18 cellular contexts compared by ENCODE assay signal in the genomic region with DNA sequence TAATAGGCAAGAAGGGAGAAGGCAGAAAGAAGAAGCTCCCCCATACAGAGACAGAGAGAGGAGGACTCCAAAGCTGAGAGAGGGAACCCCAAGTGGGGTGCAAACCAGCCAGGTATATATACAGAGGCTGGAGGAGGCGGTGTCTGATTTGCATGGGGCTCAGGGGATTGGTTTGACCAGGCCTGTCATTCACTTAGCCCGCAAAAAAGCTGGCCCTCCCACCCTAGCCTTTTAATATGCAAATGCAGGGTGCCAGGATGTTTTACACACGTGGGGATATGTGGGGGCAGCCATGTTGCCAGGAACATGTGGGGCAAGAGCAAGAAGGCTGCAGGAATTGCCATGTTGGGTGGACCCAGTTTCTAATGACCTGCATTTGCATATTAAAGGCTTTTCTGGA. TPM values are rescaled to one million over a fixed set of nuclear protein-coding genes. Genes with fewer than 3 reads are reported as not detected.
DNase-seq lines count a peak whose midpoint lies in the region; ATAC-seq and TF ChIP-seq lines count a peak whose summit lies in the region.
"Had no signal": no experiment of that assay in that cellular context is flagged by ENCODE, and none has a peak within 500 bp of the region (broad histone marks: within the 10 kb centered on the region; RNA-seq: fewer than 3 reads in every experiment).

No MANE protein-coding gene starts in this region.

- CTCF ChIA-PET in activated CD4-positive, alpha-beta memory T cell treated with anti-CD3 and anti-CD28 coated beads for 36 hours (lab: Charles Lee): interaction anchor here (1.6 kb wide), 1 partner anchor 47 kb away, joined by 7 read pairs; no protein-coding TSS in a partner anchor
- CTCF ChIA-PET in activated CD4-positive, alpha-beta memory T cell treated with anti-CD3 and anti-CD28 coated beads, Interleukin-2, amount 10 ng/mL, durations not matched to agents 7 days and 5 days (lab: Charles Lee): no interaction called here
- CTCF ChIA-PET in WTC11 (lab: Charles Lee): interaction anchor here (0.6 to 13.1 kb wide), 10 partner anchors 8 to 105 kb away, joined by 3 to 636 read pairs (median 3); a partner anchor contains a TSS

- intact Hi-C loops in activated CD4-positive, alpha-beta memory T cell treated with anti-CD3 and anti-CD28 coated beads for 36 hours (cut with micrococcal nuclease): loop anchor here (5.0 to 10.0 kb wide), 2 partner anchors 55 to 233 kb away; a partner anchor contains a TSS
- intact Hi-C loops in CD14-positive monocyte (cut with micrococcal nuclease) (loop anchor here in 1 of 2 donors (10.0 kb wide), 2 partner anchors 145 to 245 kb away; no protein-coding TSS in a partner anchor), left colon (cut with DNase I, micrococcal nuclease) (loop anchor here in 1 of 2 donors (5.0 kb wide), 1 partner anchor 43 kb away; no protein-coding TSS in a partner anchor)

- TF ChIP-seq CTCF in WTC11 (IDR thresholded peaks at IDR 0.05) (no peak), CD14-positive monocyte (IDR thresholded peaks at IDR 0.05) (no peak)

- H3K9me3 Mint-ChIP-seq in activated CD4-positive, alpha-beta memory T cell treated with anti-CD3 and anti-CD28 coated beads for 36 hours: no peaks in the 10 kb centered on the region
- no peaks in the 10 kb centered on the region for H3K9me3 Mint-ChIP-seq in activated CD4-positive, alpha-beta memory T cell treated with anti-CD3 and anti-CD28 coated beads, Interleukin-2, amount 10 ng/mL, durations not matched to agents 7 days and 5 days
- H3K9me3 Mint-ChIP-seq in WTC11 (peaks cover 5% of the 10 kb centered on the region; the same call in 1 of the 2 replicates), CD14-positive monocyte (peaks cover 0 to 7% (median 1%) of the 10 kb centered on the region in 7 donors)
- H3K9me3 Mint-ChIP-seq: CD4-positive, alpha-beta T cell; stimulated activated naive CD8-positive, alpha-beta T cell treated with anti-CD3 and anti-CD28 coated beads, Interleukin-15, Interleukin-2, amounts not matched to agents 100 ng/mL and 50 ng/mL, for 24 hours had no signal

- POLR2A ChIA-PET in activated CD4-positive, alpha-beta memory T cell treated with anti-CD3 and anti-CD28 coated beads for 36 hours (lab: Charles Lee): no interaction called here
- POLR2A ChIA-PET in activated CD4-positive, alpha-beta memory T cell treated with anti-CD3 and anti-CD28 coated beads, Interleukin-2, amount 10 ng/mL, durations not matched to agents 7 days and 5 days (lab: Charles Lee): no interaction called here
- POLR2A ChIA-PET in WTC11 (lab: Charles Lee): interaction anchor here (0.6 to 1.4 kb wide), 3 partner anchors 8 to 55 kb away, joined by 3 to 4 read pairs (median 3); no protein-coding TSS in a partner anchor

- H3K4me3 Mint-ChIP-seq in activated CD4-positive, alpha-beta memory T cell treated with anti-CD3 and anti-CD28 coated beads for 36 hours: no peak overlapping the region
- no peak overlapping the region for H3K4me3 Mint-ChIP-seq in activated CD4-positive, alpha-beta memory T cell treated with anti-CD3 and anti-CD28 coated beads, Interleukin-2, amount 10 ng/mL, durations not matched to agents 7 days and 5 days
- H3K4me3 Mint-ChIP-seq in WTC11 (no peak overlapping the region), CD14-positive monocyte (no peak overlapping the region)
- H3K4me3 Mint-ChIP-seq: CD4-positive, alpha-beta T cell; stimulated activated naive CD8-positive, alpha-beta T cell treated with anti-CD3 and anti-CD28 coated beads, Interleukin-15, Interleukin-2, amounts not matched to agents 100 ng/mL and 50 ng/mL, for 24 hours had no signal

- H3K27me3 Mint-ChIP-seq in activated CD4-positive, alpha-beta memory T cell treated with anti-CD3 and anti-CD28 coated beads for 36 hours: no peaks in the 10 kb centered on the region
- no peaks in the 10 kb centered on the region for H3K27me3 Mint-ChIP-seq in activated CD4-positive, alpha-beta memory T cell treated with anti-CD3 and anti-CD28 coated beads, Interleukin-2, amount 10 ng/mL, durations not matched to agents 7 days and 5 days
- H3K27me3 Mint-ChIP-seq in WTC11 (ENCODE audit: low read depth) (no peaks in the 10 kb centered on the region), CD14-positive monocyte (ENCODE audit: low read depth in 3 of 3) (peaks cover 4 to 12% (median 11%) of the 10 kb centered on the region in 3 donors)
- H3K27me3 Mint-ChIP-seq: CD4-positive, alpha-beta T cell; stimulated activated naive CD8-positive, alpha-beta T cell treated with anti-CD3 and anti-CD28 coated beads, Interleukin-15, Interleukin-2, amounts not matched to agents 100 ng/mL and 50 ng/mL, for 24 hours had no signal

- no peak overlapping the region for H3K27ac Mint-ChIP-seq in activated CD4-positive, alpha-beta memory T cell treated with anti-CD3 and anti-CD28 coated beads for 36 hours
- H3K27ac Mint-ChIP-seq in activated CD4-positive, alpha-beta memory T cell treated with anti-CD3 and anti-CD28 coated beads, Interleukin-2, amount 10 ng/mL, durations not matched to agents 7 days and 5 days: no peak overlapping the region
- H3K27ac Mint-ChIP-seq in WTC11 (peak overlapping the region; percentile 86; the same call in 1 of the 2 replicates), CD14-positive monocyte (no peak overlapping the region)
- H3K27ac Mint-ChIP-seq: CD4-positive, alpha-beta T cell; stimulated activated naive CD8-positive, alpha-beta T cell treated with anti-CD3 and anti-CD28 coated beads, Interleukin-15, Interleukin-2, amounts not matched to agents 100 ng/mL and 50 ng/mL, for 24 hours had no signal

- H3K36me3 Mint-ChIP-seq in activated CD4-positive, alpha-beta memory T cell treated with anti-CD3 and anti-CD28 coated beads for 36 hours: no peaks in the 10 kb centered on the region
- H3K36me3 Mint-ChIP-seq in activated CD4-positive, alpha-beta memory T cell treated with anti-CD3 and anti-CD28 coated beads, Interleukin-2, amount 10 ng/mL, durations not matched to agents 7 days and 5 days (ENCODE audit: low read depth): no peaks in the 10 kb centered on the region
- H3K36me3 Mint-ChIP-seq in WTC11 (0 out of 2 replicates have a peak, but pooled peaks cover 4% of the 10 kb centered on the region), CD14-positive monocyte (no peaks in the 10 kb centered on the region)

- peaks cover 17% of the 10 kb centered on the region for H3K4me1 Mint-ChIP-seq in activated CD4-positive, alpha-beta memory T cell treated with anti-CD3 and anti-CD28 coated beads for 36 hours (ENCODE audit: low read depth)
- H3K4me1 Mint-ChIP-seq in activated CD4-positive, alpha-beta memory T cell treated with anti-CD3 and anti-CD28 coated beads, Interleukin-2, amount 10 ng/mL, durations not matched to agents 7 days and 5 days: peaks cover 20% of the 10 kb centered on the region
- H3K4me1 Mint-ChIP-seq in WTC11 (peaks cover 41% of the 10 kb centered on the region), CD14-positive monocyte (peaks cover 16% of the 10 kb centered on the region)

- peak; percentile 15 for ATAC-seq in WTC11
- ATAC-seq in HG03139 (IDR thresholded peaks at IDR 0.05; ENCODE audit: unreplicated experiment): no peak
- no peak for ATAC-seq in HG03442 (IDR thresholded peaks at IDR 0.05; ENCODE audit: unreplicated experiment)
- no peak for ATAC-seq in left colon
- ATAC-seq: HepG2, left lobe of liver had no signal

- peak; percentile 11 for DNase-seq in activated CD4-positive, alpha-beta memory T cell treated with anti-CD3 and anti-CD28 coated beads for 36 hours
- DNase-seq in activated CD4-positive, alpha-beta memory T cell treated with anti-CD3 and anti-CD28 coated beads, Interleukin-2, amount 10 ng/mL, durations not matched to agents 7 days and 5 days: no peak
- DNase-seq in NCI-H1048 (lab: John Stamatoyannopoulos, UW): peak; percentile 55
- peak; percentile 68 for DNase-seq in WTC11 (ENCODE audit: low spot score)
- DNase-seq in CD14-positive monocyte (ENCODE audit: low spot score): no peak
- DNase-seq in left colon: no peak
- DNase-seq: ACHN; activated naive CD4-positive, alpha-beta T cell; CD4-positive, alpha-beta T cell; NCI-H1092; NCI-H2171; retina; Right ventricle myocardium superior had no signal

TF ChIP-seq in WTC11, 78 proteins besides CTCF, POLR2A, EP300 and RAD21:
- TF ChIP-seq, protein P1, sequence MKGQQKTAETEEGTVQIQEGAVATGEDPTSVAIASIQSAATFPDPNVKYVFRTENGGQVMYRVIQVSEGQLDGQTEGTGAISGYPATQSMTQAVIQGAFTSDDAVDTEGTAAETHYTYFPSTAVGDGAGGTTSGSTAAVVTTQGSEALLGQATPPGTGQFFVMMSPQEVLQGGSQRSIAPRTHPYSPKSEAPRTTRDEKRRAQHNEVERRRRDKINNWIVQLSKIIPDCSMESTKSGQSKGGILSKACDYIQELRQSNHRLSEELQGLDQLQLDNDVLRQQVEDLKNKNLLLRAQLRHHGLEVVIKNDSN (CRISPR knock-in tag; IDR thresholded peaks at IDR 0.05): peak; percentile 55; the same call in 1 of the 2 replicates
- TF ChIP-seq, protein P2, sequence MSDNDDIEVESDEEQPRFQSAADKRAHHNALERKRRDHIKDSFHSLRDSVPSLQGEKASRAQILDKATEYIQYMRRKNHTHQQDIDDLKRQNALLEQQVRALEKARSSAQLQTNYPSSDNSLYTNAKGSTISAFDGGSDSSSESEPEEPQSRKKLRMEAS (CRISPR knock-in tag; IDR thresholded peaks at IDR 0.05): peak; percentile 83
- TF ChIP-seq TEAD1 (CRISPR knock-in tag; IDR thresholded peaks at IDR 0.05) (0 out of 2 replicates have a peak, but pooled peaks have one; percentile 16), SOX15 (CRISPR knock-in tag; IDR thresholded peaks at IDR 0.05) (no peak)
- TF ChIP-seq, protein P3, sequence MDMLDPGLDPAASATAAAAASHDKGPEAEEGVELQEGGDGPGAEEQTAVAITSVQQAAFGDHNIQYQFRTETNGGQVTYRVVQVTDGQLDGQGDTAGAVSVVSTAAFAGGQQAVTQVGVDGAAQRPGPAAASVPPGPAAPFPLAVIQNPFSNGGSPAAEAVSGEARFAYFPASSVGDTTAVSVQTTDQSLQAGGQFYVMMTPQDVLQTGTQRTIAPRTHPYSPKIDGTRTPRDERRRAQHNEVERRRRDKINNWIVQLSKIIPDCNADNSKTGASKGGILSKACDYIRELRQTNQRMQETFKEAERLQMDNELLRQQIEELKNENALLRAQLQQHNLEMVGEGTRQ (CRISPR knock-in tag; IDR thresholded peaks at IDR 0.05): peak; percentile 59

RNA-seq across cellular contexts. Expression of a gene that starts 37.0 kb away (rescaled TPM):
- total RNA-seq in activated CD4-positive, alpha-beta memory T cell treated with anti-CD3 and anti-CD28 coated beads for 36 hours: not detected
- total RNA-seq in activated CD4-positive, alpha-beta memory T cell treated with anti-CD3 and anti-CD28 coated beads, Interleukin-2, amount 10 ng/mL, durations not matched to agents 7 days and 5 days: not detected
- total RNA-seq in WTC11 (2021) (104 to 124 TPM (median 119 TPM) in 3 replicates), left colon (1 to 10 TPM; 1.7 to 4.4 TPM)
- under 1 TPM; 0.27 to 0.58 TPM for polyA plus RNA-seq in CD14-positive monocyte
- total RNA-seq: CD4-positive, alpha-beta T cell had no signal

RNA-seq across cellular contexts. Expression of a gene that starts 56.1 kb away (rescaled TPM):
- total RNA-seq in activated CD4-positive, alpha-beta memory T cell treated with anti-CD3 and anti-CD28 coated beads for 36 hours: under 1 TPM; 0.19 to 0.53 TPM
- total RNA-seq in activated CD4-positive, alpha-beta memory T cell treated with anti-CD3 and anti-CD28 coated beads, Interleukin-2, amount 10 ng/mL, durations not matched to agents 7 days and 5 days: not detected
- total RNA-seq in WTC11 (2021): 37.6 to 51.4 TPM (median 49.4 TPM) in 3 replicates
- polyA plus RNA-seq in CD14-positive monocyte: under 1 TPM; 0.55 to 0.92 TPM
- 1 to 10 TPM; 1.3 to 3.0 TPM for total RNA-seq in left colon

Comparison
In these comparisons a context has a peak if more than half of its experiments do, and no peak if none do; other contexts are left out.
1. DNase-seq: peak in activated CD4-positive, alpha-beta memory T cell treated with anti-CD3 and anti-CD28 coated beads for 36 hours (single experiment), NCI-H1048 (single experiment) and WTC11 (single experiment); none in activated CD4-positive, alpha-beta memory T cell treated with anti-CD3 and anti-CD28 coated beads, Interleukin-2, amount 10 ng/mL, durations not matched to agents 7 days and 5 days (single experiment), CD14-positive monocyte (single experiment) and left colon (0 of 2).
2. RNA of a gene that starts 37.0 kb away (total RNA-seq): 104 to 124 TPM in WTC11; 1.7 to 4.4 TPM in left colon, not detected in activated CD4-positive, alpha-beta memory T cell treated with anti-CD3 and anti-CD28 coated beads for 36 hours and not detected in activated CD4-positive, alpha-beta memory T cell treated with anti-CD3 and anti-CD28 coated beads, Interleukin-2, amount 10 ng/mL, durations not matched to agents 7 days and 5 days; every median in the first group is over 10 times any median in the second.